In genomic region chr10:51672039-51672535, GRCh38 we compare ENCODE assay signal across 30 cellular contexts.
"Had no signal": no experiment of that assay in that cellular context is flagged by ENCODE, and none has a peak within 500 bp of the region (broad histone marks: within the 10 kb centered on the region; RNA-seq: fewer than 3 reads in every experiment).

No MANE protein-coding gene starts in this region.

- DNase-seq: activated CD4-positive, alpha-beta memory T cell treated with anti-CD3 and anti-CD28 coated beads for 36 hours; activated CD4-positive, alpha-beta T cell treated with anti-CD3 and anti-CD28 coated beads for 36 hours; activated CD4-positive, alpha-beta T cell treated with anti-CD3 and anti-CD28 coated beads, Interleukin-2, amount 10 ng/mL, durations not matched to agents 24 days and 14 days; activated CD4-positive, CD25-positive, alpha-beta regulatory T cell; activated CD4-positive, CD25-positive, alpha-beta regulatory T cell treated with anti-CD3 and anti-CD28 coated beads, Interleukin-2, amount 50 U/mL, for 72 hours; activated CD8-positive, alpha-beta memory T cell treated with anti-CD3 and anti-CD28 coated beads, Interleukin-2, amount 10 ng/mL, durations not matched to agents 7 days and 5 days; activated CD8-positive, alpha-beta memory T cell treated with anti-CD3 and anti-CD28 coated beads, Interleukin-2, amount 50 U/mL, for 4 hours; activated CD8-positive, alpha-beta T cell treated with anti-CD3 and anti-CD28 coated beads, Interleukin-2, amount 10 ng/mL, durations not matched to agents 7 days and 5 days; activated effector memory CD4-positive, alpha-beta T cell treated with anti-CD3 and anti-CD28 coated beads, Interleukin-2, amount 50 U/mL, for 16 hours; activated naive CD4-positive, alpha-beta T cell treated with anti-CD3 and anti-CD28 coated beads for 36 hours; activated naive CD8-positive, alpha-beta T cell treated with anti-CD3 and anti-CD28 coated beads for 36 hours; activated naive CD8-positive, alpha-beta T cell treated with anti-CD3 and anti-CD28 coated beads, Interleukin-2, amount 50 U/mL, for 24 hours; activated T-cell treated with anti-CD3 and anti-CD28 coated beads, Interleukin-2, amount 50 U/mL, for 1 hour; activated T-cell treated with anti-CD3 and anti-CD28 coated beads, Interleukin-2, amount 50 U/mL, for 48 hours; adrenal gland; amygdala; central memory CD4-positive, alpha-beta T cell; cerebellar nuclear complex; dorsolateral prefrontal cortex; effector memory CD8-positive, alpha-beta T cell; esophagus squamous epithelium; foreskin melanocyte; head of caudate nucleus; T-helper 2 cell had no signal

- H3K9me3 ChIP-seq: adrenal gland, ascending aorta, esophagus squamous epithelium had no signal

- H3K4me3 ChIP-seq: adrenal gland, ascending aorta, breast epithelium, cardiac muscle cell, coronary artery, dorsolateral prefrontal cortex, esophagus squamous epithelium had no signal

- H3K27ac ChIP-seq: adrenal gland, ascending aorta, breast epithelium, cardiac muscle cell, coronary artery, dorsolateral prefrontal cortex, epithelial cell of prostate, esophagus squamous epithelium had no signal

- H3K4me1 ChIP-seq: breast epithelium had no signal

- FAIRE-seq: endothelial cell of umbilical vein had no signal

- H3K36me3 ChIP-seq: adrenal gland, ascending aorta, breast epithelium, cardiac muscle cell, esophagus squamous epithelium had no signal
